In genomic region chr6:94065707-94066337, GRCh38 we compare ENCODE assay signal across 1 cellular context.
TF ChIP-seq lines count a peak whose summit lies in the region.

No MANE protein-coding gene starts in this region.

TF ChIP-seq in H1, 55 proteins besides CTCF, POLR2A, EP300 and RAD21 (continued from another document):
- TF ChIP-seq CHD7 (IDR thresholded peaks at IDR 0.05; ENCODE audit: insufficient replicate concordance, low read length) (no peak), MAX (IDR thresholded peaks at IDR 0.05) (no peak), EZH2 (IDR thresholded peaks at IDR 0.05; ENCODE audit: low read depth, low read length, severe bottlenecking) (no peak), MAFK (IDR thresholded peaks at IDR 0.05; ENCODE audit: low read depth, low read length) (no peak), SIN3A (conservative IDR thresholded peaks at IDR 0.05 in 1 of 2, IDR thresholded peaks at IDR 0.05 in 1 of 2; ENCODE audit: low read depth in 1 of 2, low read length in 2 of 2) (no peak), TAF7 (optimal IDR thresholded peaks at IDR 0.05; ENCODE audit: borderline replicate concordance, low read depth, low read length) (no peak), HDAC2 (IDR thresholded peaks at IDR 0.05; ENCODE audit: borderline replicate concordance in 1 of 2, low read depth in 2 of 2, low read length in 2 of 2) (no peak), TAF1 (IDR thresholded peaks at IDR 0.05; ENCODE audit: low read depth, low read length) (no peak), SP2 (IDR thresholded peaks at IDR 0.05; ENCODE audit: low read length) (no peak), GTF2F1 (IDR thresholded peaks at IDR 0.05; ENCODE audit: borderline replicate concordance, low read depth, low read length) (no peak), SUZ12 (IDR thresholded peaks at IDR 0.05; ENCODE audit: low read length) (no peak), RFX5 (IDR thresholded peaks at IDR 0.05; ENCODE audit: borderline replicate concordance, low read depth, low read length) (no peak), RBBP5 (IDR thresholded peaks at IDR 0.05; ENCODE audit: borderline replicate concordance, low read depth, low read length) (no peak), TBP (IDR thresholded peaks at IDR 0.05; ENCODE audit: low read depth, low read length) (no peak), POLR2AphosphoS5 (IDR thresholded peaks at IDR 0.05; ENCODE audit: low read depth, low read length) (no peak), CTBP2 (IDR thresholded peaks at IDR 0.05; ENCODE audit: borderline replicate concordance, insufficient read depth, insufficient read length, low read length) (no peak)
TF ChIP-seq in H1: peak in this region for 0.
